In genomic region chr9:137277329-137278041, GRCh38 we compare ENCODE assay signal across 1 cellular context.
TF ChIP-seq lines count a peak whose summit lies in the region.

Gene TOR4A, plus strand, starts transcription at chr9:137277726. Its CDS starts 964 bp downstream, at chr9:137278690.

TF ChIP-seq in HepG2, 621 proteins besides CTCF, POLR2A, EP300 and RAD21 (continued from another document and continues in another):
- TF ChIP-seq MZF1 (CRISPR knock-in tag; IDR thresholded peaks at IDR 0.05; ENCODE audit: borderline replicate concordance) (0 out of 2 replicates have a peak, but pooled peaks have one; percentile 54), KDM3A (CRISPR knock-in tag; IDR thresholded peaks at IDR 0.05; ENCODE audit: low read depth) (peak; percentile 55; the same call in 1 of the 2 replicates), TBX3 (IDR thresholded peaks at IDR 0.05; ENCODE audit: borderline replicate concordance) (peak; percentile 51; the same call in 1 of the 2 replicates), TSC22D2 (CRISPR knock-in tag; IDR thresholded peaks at IDR 0.05; ENCODE audit: borderline replicate concordance) (0 out of 2 replicates have a peak, but pooled peaks have one; percentile 28), ZMYM2 (CRISPR knock-in tag; IDR thresholded peaks at IDR 0.05) (no peak), ZNF749 (CRISPR knock-in tag; IDR thresholded peaks at IDR 0.05; ENCODE audit: borderline replicate concordance) (0 out of 2 replicates have a peak, but pooled peaks have one; percentile 13), ELF4 (CRISPR knock-in tag; IDR thresholded peaks at IDR 0.05; ENCODE audit: borderline replicate concordance) (peak; percentile 78; the same call in 1 of the 2 replicates), SP1 (IDR thresholded peaks at IDR 0.05) (no peak), SP1 (CRISPR knock-in tag; IDR thresholded peaks at IDR 0.05) (peak; percentile 72), GFI1 (CRISPR knock-in tag; IDR thresholded peaks at IDR 0.05; ENCODE audit: borderline replicate concordance) (no peak), ZSCAN29 (CRISPR knock-in tag; conservative IDR thresholded peaks at IDR 0.05) (no peak), ZSCAN25 (CRISPR knock-in tag; IDR thresholded peaks at IDR 0.05) (peak; percentile 13; the same call in 1 of the 2 replicates), ZFP1 (CRISPR knock-in tag; IDR thresholded peaks at IDR 0.05) (0 out of 2 replicates have a peak, but pooled peaks have one; percentile 16), ZNF431 (CRISPR knock-in tag; IDR thresholded peaks at IDR 0.05; ENCODE audit: borderline replicate concordance, low read depth) (peak; percentile 58; the same call in 1 of the 2 replicates), HDAC2 (CRISPR knock-in tag; IDR thresholded peaks at IDR 0.05) (peak; percentile 66; the same call in 1 of the 2 replicates), ZNF142 (CRISPR knock-in tag; IDR thresholded peaks at IDR 0.05) (peak; percentile 63; the same call in 1 of the 2 replicates), ZNF263 (CRISPR knock-in tag; IDR thresholded peaks at IDR 0.05) (peak; percentile 12; the same call in 1 of the 2 replicates), AKNA (CRISPR knock-in tag; IDR thresholded peaks at IDR 0.05; ENCODE audit: borderline replicate concordance) (0 out of 2 replicates have a peak, but pooled peaks have one; percentile 33), ZNF430 (CRISPR knock-in tag; IDR thresholded peaks at IDR 0.05) (peak; percentile 81; the same call in 1 of the 2 replicates), ZNF891 (CRISPR knock-in tag; IDR thresholded peaks at IDR 0.05) (peak; percentile 76; the same call in 1 of the 2 replicates), ERF (CRISPR knock-in tag; IDR thresholded peaks at IDR 0.05) (peak; percentile 86), GATAD2A (CRISPR knock-in tag; IDR thresholded peaks at IDR 0.05) (peak; percentile 65; the same call in 1 of the 2 replicates), MEIS1 (CRISPR knock-in tag; IDR thresholded peaks at IDR 0.05; ENCODE audit: borderline replicate concordance) (no peak), SAP130 (CRISPR knock-in tag; IDR thresholded peaks at IDR 0.05; ENCODE audit: low read depth) (peak; percentile 96), MED8 (CRISPR knock-in tag; IDR thresholded peaks at IDR 0.05; ENCODE audit: insufficient replicate concordance) (peak; percentile 12), ZNF17 (CRISPR knock-in tag; IDR thresholded peaks at IDR 0.05) (no peak), HMGXB3 (CRISPR knock-in tag; IDR thresholded peaks at IDR 0.05; ENCODE audit: borderline replicate concordance) (peak; percentile 78; the same call in 1 of the 2 replicates), GMEB2 (CRISPR knock-in tag; IDR thresholded peaks at IDR 0.05; ENCODE audit: low read depth) (0 out of 2 replicates have a peak, but pooled peaks have one; percentile 11)
- TF ChIP-seq, protein P1, sequence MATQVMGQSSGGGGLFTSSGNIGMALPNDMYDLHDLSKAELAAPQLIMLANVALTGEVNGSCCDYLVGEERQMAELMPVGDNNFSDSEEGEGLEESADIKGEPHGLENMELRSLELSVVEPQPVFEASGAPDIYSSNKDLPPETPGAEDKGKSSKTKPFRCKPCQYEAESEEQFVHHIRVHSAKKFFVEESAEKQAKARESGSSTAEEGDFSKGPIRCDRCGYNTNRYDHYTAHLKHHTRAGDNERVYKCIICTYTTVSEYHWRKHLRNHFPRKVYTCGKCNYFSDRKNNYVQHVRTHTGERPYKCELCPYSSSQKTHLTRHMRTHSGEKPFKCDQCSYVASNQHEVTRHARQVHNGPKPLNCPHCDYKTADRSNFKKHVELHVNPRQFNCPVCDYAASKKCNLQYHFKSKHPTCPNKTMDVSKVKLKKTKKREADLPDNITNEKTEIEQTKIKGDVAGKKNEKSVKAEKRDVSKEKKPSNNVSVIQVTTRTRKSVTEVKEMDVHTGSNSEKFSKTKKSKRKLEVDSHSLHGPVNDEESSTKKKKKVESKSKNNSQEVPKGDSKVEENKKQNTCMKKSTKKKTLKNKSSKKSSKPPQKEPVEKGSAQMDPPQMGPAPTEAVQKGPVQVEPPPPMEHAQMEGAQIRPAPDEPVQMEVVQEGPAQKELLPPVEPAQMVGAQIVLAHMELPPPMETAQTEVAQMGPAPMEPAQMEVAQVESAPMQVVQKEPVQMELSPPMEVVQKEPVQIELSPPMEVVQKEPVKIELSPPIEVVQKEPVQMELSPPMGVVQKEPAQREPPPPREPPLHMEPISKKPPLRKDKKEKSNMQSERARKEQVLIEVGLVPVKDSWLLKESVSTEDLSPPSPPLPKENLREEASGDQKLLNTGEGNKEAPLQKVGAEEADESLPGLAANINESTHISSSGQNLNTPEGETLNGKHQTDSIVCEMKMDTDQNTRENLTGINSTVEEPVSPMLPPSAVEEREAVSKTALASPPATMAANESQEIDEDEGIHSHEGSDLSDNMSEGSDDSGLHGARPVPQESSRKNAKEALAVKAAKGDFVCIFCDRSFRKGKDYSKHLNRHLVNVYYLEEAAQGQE (IDR thresholded peaks at IDR 0.05; ENCODE audit: borderline replicate concordance in 1 of 2, low read depth in 1 of 2, low read length in 2 of 2): peak in 1 of 2 experiments; percentile 47; a peak in 1 of 4 replicates
- TF ChIP-seq, protein P2, sequence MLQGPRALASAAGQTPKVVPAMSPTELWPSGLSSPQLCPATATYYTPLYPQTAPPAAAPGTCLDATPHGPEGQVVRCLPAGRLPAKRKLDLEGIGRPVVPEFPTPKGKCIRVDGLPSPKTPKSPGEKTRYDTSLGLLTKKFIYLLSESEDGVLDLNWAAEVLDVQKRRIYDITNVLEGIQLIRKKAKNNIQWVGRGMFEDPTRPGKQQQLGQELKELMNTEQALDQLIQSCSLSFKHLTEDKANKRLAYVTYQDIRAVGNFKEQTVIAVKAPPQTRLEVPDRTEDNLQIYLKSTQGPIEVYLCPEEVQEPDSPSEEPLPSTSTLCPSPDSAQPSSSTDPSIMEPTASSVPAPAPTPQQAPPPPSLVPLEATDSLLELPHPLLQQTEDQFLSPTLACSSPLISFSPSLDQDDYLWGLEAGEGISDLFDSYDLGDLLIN (CRISPR knock-in tag; IDR thresholded peaks at IDR 0.05; ENCODE audit: borderline replicate concordance): 0 out of 2 replicates have a peak, but pooled peaks have one; percentile 11
- TF ChIP-seq, protein P3, sequence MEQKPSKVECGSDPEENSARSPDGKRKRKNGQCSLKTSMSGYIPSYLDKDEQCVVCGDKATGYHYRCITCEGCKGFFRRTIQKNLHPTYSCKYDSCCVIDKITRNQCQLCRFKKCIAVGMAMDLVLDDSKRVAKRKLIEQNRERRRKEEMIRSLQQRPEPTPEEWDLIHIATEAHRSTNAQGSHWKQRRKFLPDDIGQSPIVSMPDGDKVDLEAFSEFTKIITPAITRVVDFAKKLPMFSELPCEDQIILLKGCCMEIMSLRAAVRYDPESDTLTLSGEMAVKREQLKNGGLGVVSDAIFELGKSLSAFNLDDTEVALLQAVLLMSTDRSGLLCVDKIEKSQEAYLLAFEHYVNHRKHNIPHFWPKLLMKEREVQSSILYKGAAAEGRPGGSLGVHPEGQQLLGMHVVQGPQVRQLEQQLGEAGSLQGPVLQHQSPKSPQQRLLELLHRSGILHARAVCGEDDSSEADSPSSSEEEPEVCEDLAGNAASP (CRISPR knock-in tag; IDR thresholded peaks at IDR 0.05; ENCODE audit: borderline replicate concordance): no peak
